Comparison of ENCODE assay signal across 35 cellular contexts in genomic region chr18:37107748-37108522, GRCh38.
DNase-seq lines count a peak whose midpoint lies in the region; ATAC-seq and TF ChIP-seq lines count a peak whose summit lies in the region.
"Had no signal": no experiment of that assay in that cellular context is flagged by ENCODE, and none has a peak within 500 bp of the region (broad histone marks: within the 10 kb centered on the region; RNA-seq: fewer than 3 reads in every experiment).

No MANE protein-coding gene starts in this region.

- intact Hi-C loops in body of pancreas (cut with DNase I), result no loop called here
- intact Hi-C loops in A673 (cut with micrococcal nuclease; ENCODE audit: unreplicated experiment), result no loop called here
- intact Hi-C loops in activated naive CD4-positive, alpha-beta T cell treated with anti-CD3 and anti-CD28 coated beads for 36 hours (cut with micrococcal nuclease), result no loop called here

- H3K36me3 Mint-ChIP-seq in activated naive CD4-positive, alpha-beta T cell treated with anti-CD3 and anti-CD28 coated beads for 36 hours (ENCODE audit: low read depth), result peaks cover 32% of the 10 kb centered on the region

- peaks cover 34% of the 10 kb centered on the region for H3K9me3 Mint-ChIP-seq in activated naive CD4-positive, alpha-beta T cell treated with anti-CD3 and anti-CD28 coated beads for 36 hours

- peak; percentile 92 for ATAC-seq in body of pancreas
- ATAC-seq: activated CD8-positive, alpha-beta T cell treated with anti-CD3 and anti-CD28 coated beads, Interleukin-2, amount 10 ng/mL, durations not matched to agents 7 days and 5 days; activated T-helper 17 cell treated with anti-CD3 and anti-CD28 coated beads, Interleukin-2, amount 50 U/mL, for 72 hours; CD8-positive, alpha-beta T cell; foreskin keratinocyte; naive thymus-derived CD4-positive, alpha-beta T cell; psoas muscle; sciatic nerve; stimulated activated naive CD8-positive, alpha-beta T cell treated with anti-CD3 and anti-CD28 coated beads, Interleukin-15, amount 100 ng/mL, for 72 hours had no signal

- H3K4me1 ChIP-seq in body of pancreas, result no peaks in the 10 kb centered on the region
- H3K4me1 ChIP-seq in A673 (ENCODE audit: insufficient read depth, low read length, poor library complexity, severe bottlenecking), result no peaks in the 10 kb centered on the region
- H3K4me1 ChIP-seq: BE2C, esophagus squamous epithelium, foreskin keratinocyte, psoas muscle, vagina had no signal

- no peak overlapping the region for H3K4me3 Mint-ChIP-seq in activated naive CD4-positive, alpha-beta T cell treated with anti-CD3 and anti-CD28 coated beads for 36 hours
- H3K4me3 Mint-ChIP-seq: activated CD8-positive, alpha-beta T cell treated with anti-CD3 and anti-CD28 coated beads, Interleukin-2, amount 10 ng/mL, durations not matched to agents 7 days and 5 days; activated T-helper 17 cell treated with anti-CD3 and anti-CD28 coated beads, Interleukin-2, amount 50 U/mL, for 72 hours; CD8-positive, alpha-beta T cell; naive thymus-derived CD4-positive, alpha-beta T cell; stimulated activated naive CD8-positive, alpha-beta T cell treated with anti-CD3 and anti-CD28 coated beads, Interleukin-15, amount 100 ng/mL, for 72 hours had no signal

- H3K27me3 ChIP-seq in body of pancreas, result no peaks in the 10 kb centered on the region
- no peaks in the 10 kb centered on the region for H3K27me3 ChIP-seq in A673 (replicated peaks; ENCODE audit: insufficient read depth, low read depth, low read length, poor library complexity)
- H3K27me3 ChIP-seq: BE2C, brain microvascular endothelial cell, esophagus squamous epithelium, foreskin keratinocyte, vagina had no signal

- BruUV-seq in A673 (replicated peaks; lab: Mats Ljungman, UMichigan), result no TSS peak

- TF ChIP-seq POLR2A in body of pancreas (IDR thresholded peaks at IDR 0.05), result no peak

- WGBS in body of pancreas, 2 donors, result 32 to 34% methylated on average over 5 of the region's 5 CpGs

- H3K27ac Mint-ChIP-seq in activated naive CD4-positive, alpha-beta T cell treated with anti-CD3 and anti-CD28 coated beads for 36 hours, result no peak overlapping the region
- H3K27ac Mint-ChIP-seq: activated CD8-positive, alpha-beta T cell treated with anti-CD3 and anti-CD28 coated beads, Interleukin-2, amount 10 ng/mL, durations not matched to agents 7 days and 5 days; activated T-helper 17 cell treated with anti-CD3 and anti-CD28 coated beads, Interleukin-2, amount 50 U/mL, for 72 hours; CD8-positive, alpha-beta T cell; naive thymus-derived CD4-positive, alpha-beta T cell; stimulated activated naive CD8-positive, alpha-beta T cell treated with anti-CD3 and anti-CD28 coated beads, Interleukin-15, amount 100 ng/mL, for 72 hours had no signal

- DNase-seq in DMS153 treated with DMSO at 0.1 percent for 48 hours (lab: John Stamatoyannopoulos, UW; ENCODE audit: unreplicated experiment), result peak; percentile 49
- DNase-seq in NCI-H146 (lab: John Stamatoyannopoulos, UW), result peak; percentile 83
- peak; percentile 60 to 77 for DNase-seq in NCI-H526 (lab: John Stamatoyannopoulos, UW)
- peak in 3 of 4 donors; percentile 20 to 55 (median 49) for DNase-seq in body of pancreas
- no peak for DNase-seq in HT-29 (ENCODE audit: low spot score)
- DNase-seq in NOMO-1 (lab: John Stamatoyannopoulos, UW; ENCODE audit: unreplicated experiment in 2 of 2), result no peak
- DNase-seq in A673 (ENCODE audit: low spot score), result no peak
- no peak for DNase-seq in activated naive CD4-positive, alpha-beta T cell treated with anti-CD3 and anti-CD28 coated beads for 36 hours
- DNase-seq: ACHN; activated CD4-positive, alpha-beta T cell treated with anti-CD3 and anti-CD28 coated beads for 4 hours; activated CD8-positive, alpha-beta T cell treated with anti-CD3 and anti-CD28 coated beads, Interleukin-2, amount 10 ng/mL, durations not matched to agents 7 days and 5 days; activated naive CD4-positive, alpha-beta T cell treated with anti-CD3 and anti-CD28 coated beads, Interleukin-2, amount 50 U/mL, for 16 hours; amniotic stem cell; BE2C; brain microvascular endothelial cell; CD8-positive, alpha-beta T cell; esophagus squamous epithelium; foreskin keratinocyte; midbrain; MM.1S; naive thymus-derived CD4-positive, alpha-beta T cell; NCI-H1694 treated with DMSO at 0.1 percent for 48 hours; NCI-H2227 treated with DMSO at 0.1 percent for 48 hours; NK-92 treated with Interleukin-12 subunit alpha and Interleukin-12 subunit beta, amount 100 ng/mL, for 24 hours; psoas muscle; SIG-M5; stimulated activated CD4-positive, alpha-beta T cell treated with anti-CD3 and anti-CD28 coated beads, Interleukin-12 subunit alpha, Interleukin-12 subunit beta, amount 100 ng/mL, for 4 hours; stimulated activated CD4-positive, alpha-beta T cell treated with anti-CD3 and anti-CD28 coated beads, Interleukin-2, amount 100 ng/mL, for 48 hours; stimulated activated naive CD8-positive, alpha-beta T cell treated with anti-CD3 and anti-CD28 coated beads, Interleukin-15, amount 100 ng/mL, for 72 hours; T-helper 9 cell; WERI-Rb-1 had no signal

- H3K36me3 ChIP-seq in body of pancreas (replicated peaks in 1 of 2; ENCODE audit: insufficient read depth in 1 of 2, low read depth in 2 of 2), result no peaks in the 10 kb centered on the region
- no peaks in the 10 kb centered on the region for H3K36me3 ChIP-seq in A673 (ENCODE audit: insufficient read depth, low read length, poor library complexity, severe bottlenecking)
- H3K36me3 ChIP-seq: BE2C, brain microvascular endothelial cell, esophagus squamous epithelium, vagina, WERI-Rb-1 had no signal

- H3K27me3 Mint-ChIP-seq in activated naive CD4-positive, alpha-beta T cell treated with anti-CD3 and anti-CD28 coated beads for 36 hours (ENCODE audit: low read depth), result no peaks in the 10 kb centered on the region
- H3K27me3 Mint-ChIP-seq: activated T-helper 17 cell treated with anti-CD3 and anti-CD28 coated beads, Interleukin-2, amount 50 U/mL, for 72 hours; naive thymus-derived CD4-positive, alpha-beta T cell; stimulated activated naive CD8-positive, alpha-beta T cell treated with anti-CD3 and anti-CD28 coated beads, Interleukin-15, amount 100 ng/mL, for 72 hours had no signal

- CTCF ChIA-PET in A673 (lab: Charles Lee), result no interaction called here
- CTCF ChIA-PET in activated naive CD4-positive, alpha-beta T cell treated with anti-CD3 and anti-CD28 coated beads for 36 hours (lab: Charles Lee), result no interaction called here

- H3K27ac ChIP-seq in body of pancreas (peak overlapping the region; percentile 39 to 66 (median 44)), A673 (ENCODE audit: low read depth, low read length, poor library complexity, severe bottlenecking) (no peak overlapping the region)
- H3K27ac ChIP-seq: brain microvascular endothelial cell, esophagus squamous epithelium, foreskin keratinocyte, KMS-11, psoas muscle, vagina, WERI-Rb-1 had no signal

- H3K4me3 ChIP-seq in body of pancreas (no peak overlapping the region), A673 (ENCODE audit: low read depth, low read length, poor library complexity, severe bottlenecking) (no peak overlapping the region)
- H3K4me3 ChIP-seq: esophagus squamous epithelium, psoas muscle, vagina had no signal

- H3K4me1 Mint-ChIP-seq in activated naive CD4-positive, alpha-beta T cell treated with anti-CD3 and anti-CD28 coated beads for 36 hours (ENCODE audit: low read depth), result no peaks in the 10 kb centered on the region
- H3K4me1 Mint-ChIP-seq: activated T-helper 17 cell treated with anti-CD3 and anti-CD28 coated beads, Interleukin-2, amount 50 U/mL, for 72 hours; naive thymus-derived CD4-positive, alpha-beta T cell; stimulated activated naive CD8-positive, alpha-beta T cell treated with anti-CD3 and anti-CD28 coated beads, Interleukin-15, amount 100 ng/mL, for 72 hours had no signal

- H3K9me3 ChIP-seq in body of pancreas, result no peaks in the 10 kb centered on the region
- peaks cover 12% of the 10 kb centered on the region for H3K9me3 ChIP-seq in A673 (ENCODE audit: low read depth, low read length, poor library complexity, severe bottlenecking)
- H3K9me3 ChIP-seq: BE2C, vagina had no signal

- TF ChIP-seq CTCF in body of pancreas (IDR thresholded peaks at IDR 0.05) (no peak), A673 (conservative IDR thresholded peaks at IDR 0.05; ENCODE audit: low read depth, low read length) (no peak)

- POLR2A ChIA-PET in A673 (lab: Charles Lee; ENCODE audit: low non-redundant PET), result no interaction called here

Comparison
In these comparisons a context has a peak if more than half of its experiments do, and no peak if none do; other contexts are left out.
1. DNase-seq: peak in DMS153 treated with DMSO at 0.1 percent for 48 hours (single experiment), NCI-H146 (single experiment), NCI-H526 (2 of 2) and body of pancreas (3 of 4); none in HT-29 (single experiment), NOMO-1 (0 of 2), A673 (single experiment) and activated naive CD4-positive, alpha-beta T cell treated with anti-CD3 and anti-CD28 coated beads for 36 hours (single experiment).